8 cellular contexts compared by ENCODE assay signal in genomic region chr3:18237251-18238005, GRCh38.
A peak's percentile ranks its signal among the peaks of the same experiment; 100 is the strongest.
DNase-seq lines count a peak whose midpoint lies in the region; ATAC-seq and TF ChIP-seq lines count a peak whose summit lies in the region.

No MANE protein-coding gene starts in this region.

- DNase-seq in NCI-H1105 treated with DMSO at 0.1 percent for 48 hours (lab: John Stamatoyannopoulos, UW) (peak; percentile 81), fibroblast of lung (ENCODE audit: low read depth in 2 of 2) (peak; percentile 17 to 85), testis (no peak), SKM-1 treated with dmso at 0.1 percent for 144 hours (lab: John Stamatoyannopoulos, UW; ENCODE audit: unreplicated experiment) (no peak), Karpas-422 (no peak)
- no peak for DNase-seq in stimulated activated CD4-positive, alpha-beta T cell treated with anti-CD3 and anti-CD28 coated beads, Interleukin-2, amount 100 ng/mL, for 48 hours

- H3K4me1 ChIP-seq in fibroblast of lung (ENCODE audit: control insufficient read depth, extremely low read depth, insufficient read depth, low read length) (no peaks in the 10 kb centered on the region), testis (no peaks in the 10 kb centered on the region), Karpas-422 (ENCODE audit: low read length) (no peaks in the 10 kb centered on the region)

- no peak for TF ChIP-seq POLR2A in testis (IDR thresholded peaks at IDR 0.05)

- H3K9me2 ChIP-seq in Karpas-422 (replicated peaks; ENCODE audit: insufficient read depth, low read length) = no peaks in the 10 kb centered on the region

- intact Hi-C loops in testis (cut with DNase I; ENCODE audit: low total_unique reads) = no loop called here

- no peaks in the 10 kb centered on the region for H3K36me3 ChIP-seq in fibroblast of lung (ENCODE audit: control insufficient read depth, insufficient read depth, low read length)
- H3K36me3 ChIP-seq in testis (ENCODE audit: low read depth, missing control alignments) = no peaks in the 10 kb centered on the region
- no peaks in the 10 kb centered on the region for H3K36me3 ChIP-seq in Karpas-422 (ENCODE audit: insufficient read depth, low read length)

- WGBS in testis, 2 donors = 65 to 72% methylated on average over 5 of the region's 5 CpGs

- H3K27ac ChIP-seq in fibroblast of lung (ENCODE audit: insufficient read depth, low read length) = no peak overlapping the region
- no peak overlapping the region for H3K27ac ChIP-seq in testis
- H3K27ac ChIP-seq in Karpas-422 (ENCODE audit: low read length) = no peak overlapping the region

- H4K20me1 ChIP-seq in fibroblast of lung (ENCODE audit: control insufficient read depth, extremely low read depth, insufficient read depth, low read length) = no peaks in the 10 kb centered on the region
- H4K20me1 ChIP-seq in Karpas-422 (ENCODE audit: insufficient read depth, low read depth, low read length) = no peaks in the 10 kb centered on the region

- no peaks in the 10 kb centered on the region for H3K27me3 ChIP-seq in fibroblast of lung (ENCODE audit: control insufficient read depth, insufficient read depth, low read length)
- no peaks in the 10 kb centered on the region for H3K27me3 ChIP-seq in testis
- no peaks in the 10 kb centered on the region for H3K27me3 ChIP-seq in Karpas-422 (ENCODE audit: low read length)

- H3K79me2 ChIP-seq in fibroblast of lung (ENCODE audit: control insufficient read depth, insufficient read depth, low read length) (no peaks in the 10 kb centered on the region), Karpas-422 (ENCODE audit: low read length) (no peaks in the 10 kb centered on the region)

- H3K4me2 ChIP-seq in fibroblast of lung (ENCODE audit: extremely low read depth, insufficient read depth, low read length) = no peak overlapping the region
- H3K4me2 ChIP-seq in Karpas-422 (ENCODE audit: low read depth, low read length, poor library complexity, severe bottlenecking) = no peak overlapping the region

- no peak for TF ChIP-seq CTCF in fibroblast of lung (conservative IDR thresholded peaks at IDR 0.05 in 1 of 2, IDR thresholded peaks at IDR 0.05 in 1 of 2; ENCODE audit: low read depth in 1 of 2, low read length in 2 of 2)
- TF ChIP-seq CTCF in testis (IDR thresholded peaks at IDR 0.05) = no peak

- H2AFZ ChIP-seq in fibroblast of lung (ENCODE audit: low read length) (no peak overlapping the region), Karpas-422 (ENCODE audit: low read length) (no peak overlapping the region)

- H3K9ac ChIP-seq in fibroblast of lung (ENCODE audit: insufficient read depth, low read length) (no peak overlapping the region), Karpas-422 (ENCODE audit: low read length) (no peak overlapping the region)

- no peak overlapping the region for H3K4me3 ChIP-seq in fibroblast of lung (replicated peaks in 1 of 4; ENCODE audit: control extremely low read depth in 1 of 4, insufficient read depth in 1 of 4, low read depth in 3 of 4, low read length in 4 of 4)
- H3K4me3 ChIP-seq in testis = no peak overlapping the region
- H3K4me3 ChIP-seq in Karpas-422 (ENCODE audit: low read length) = no peak overlapping the region

- H3K9me3 ChIP-seq in fibroblast of lung (ENCODE audit: control insufficient read depth, insufficient read depth, low read depth, low read length) (no peaks in the 10 kb centered on the region), testis (no peaks in the 10 kb centered on the region), Karpas-422 (ENCODE audit: low read length) (no peaks in the 10 kb centered on the region)

- ATAC-seq in GM18520 (IDR thresholded peaks at IDR 0.05; ENCODE audit: unreplicated experiment) (peak; percentile 69), GM21825 (IDR thresholded peaks at IDR 0.05; ENCODE audit: unreplicated experiment) (peak; percentile 60)

Comparison
In these comparisons a context has a peak if more than half of its experiments do, and no peak if none do; other contexts are left out.
1. DNase-seq: peak in NCI-H1105 treated with DMSO at 0.1 percent for 48 hours (single experiment) and fibroblast of lung (2 of 2); none in testis (single experiment), stimulated activated CD4-positive, alpha-beta T cell treated with anti-CD3 and anti-CD28 coated beads, Interleukin-2, amount 100 ng/mL, for 48 hours (0 of 2), SKM-1 treated with dmso at 0.1 percent for 144 hours (single experiment) and Karpas-422 (single experiment).